ENCODE assay signal across 9 cellular contexts in the genomic region with DNA sequence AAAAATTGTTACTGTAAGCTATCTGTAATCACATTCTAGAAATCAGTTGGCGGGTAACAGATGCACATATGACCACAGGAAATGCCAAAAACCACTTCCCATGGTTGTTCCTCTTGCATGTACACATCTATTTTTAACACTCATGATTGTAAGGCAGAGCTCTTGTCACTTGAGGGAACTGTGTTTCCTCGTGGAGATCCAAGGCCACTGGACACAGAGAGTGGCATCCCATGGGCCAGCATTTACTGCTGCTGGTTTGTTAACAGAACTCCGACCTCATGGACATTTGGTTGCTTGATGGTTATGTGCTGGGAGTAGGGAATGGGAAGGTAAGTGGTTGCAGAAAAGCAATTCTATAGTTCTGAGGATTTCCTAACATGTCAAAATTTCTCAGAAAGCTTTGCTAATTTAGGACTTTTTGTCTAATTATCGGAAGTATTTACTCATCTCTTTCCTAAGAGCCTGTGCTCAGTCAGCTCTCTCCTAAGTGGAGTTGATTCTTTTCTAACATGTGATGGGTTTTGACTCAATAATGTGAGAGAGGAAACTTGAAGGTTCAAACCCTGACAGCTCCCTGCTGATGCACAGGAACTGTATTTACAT.
DNase-seq lines count a peak whose midpoint lies in the region; ATAC-seq and TF ChIP-seq lines count a peak whose summit lies in the region.
"Had no signal": no experiment of that assay in that cellular context is flagged by ENCODE, and none has a peak within 500 bp of the region (broad histone marks: within the 10 kb centered on the region; RNA-seq: fewer than 3 reads in every experiment).

No MANE protein-coding gene starts in this region.

- H3K9me3 Mint-ChIP-seq in nephron progenitor cell, result peaks cover 25% of the 10 kb centered on the region

- H3K4me1 Mint-ChIP-seq in nephron progenitor cell, result no peaks in the 10 kb centered on the region

- in situ Hi-C loops in brain microvascular endothelial cell (cut with HindIII; ENCODE audit: low pct_ligation_motif_present, low sequenced_read_pairs) (no loop called here), HAP-1 (cut with MboI; ENCODE audit: low sequenced_read_pairs) (no loop called here)

- no peak overlapping the region for H3K27ac Mint-ChIP-seq in nephron progenitor cell

- peak overlapping the region; percentile 36 for H3K4me3 ChIP-seq in DOHH2 (ENCODE audit: low read length)
- H3K4me3 ChIP-seq in brain microvascular endothelial cell (ENCODE audit: low read depth, low read length), result no peak overlapping the region
- H3K4me3 ChIP-seq in suprapubic skin, result no peak overlapping the region
- H3K4me3 ChIP-seq in HAP-1, result no peak overlapping the region
- H3K4me3 ChIP-seq: psoas muscle had no signal

- H3K27me3 ChIP-seq in DOHH2 (ENCODE audit: control insufficient read depth, low read length) (no peaks in the 10 kb centered on the region), brain microvascular endothelial cell (replicated peaks) (no peaks in the 10 kb centered on the region), suprapubic skin (no peaks in the 10 kb centered on the region), HAP-1 (ENCODE audit: low read depth) (no peaks in the 10 kb centered on the region)

- 75% methylated on average over 4 of the region's 4 CpGs for WGBS in suprapubic skin

- no peak for TF ChIP-seq EP300 in suprapubic skin (IDR thresholded peaks at IDR 0.05)

- H3K36me3 Mint-ChIP-seq in nephron progenitor cell (ENCODE audit: low read depth), result no peaks in the 10 kb centered on the region

- no peak for TF ChIP-seq POLR2A in suprapubic skin (IDR thresholded peaks at IDR 0.05)

- H3K4me2 ChIP-seq in DOHH2 (ENCODE audit: low read length), result peak overlapping the region; percentile 60

- no peaks in the 10 kb centered on the region for H3F3A ChIP-seq in DOHH2 (ENCODE audit: control insufficient read depth, insufficient read depth)

- peak; percentile 76 for DNase-seq in LHCN-M2 (ENCODE audit: low read depth)
- peak; percentile 12 for DNase-seq in brain microvascular endothelial cell
- DNase-seq in suprapubic skin (ENCODE audit: low spot score in 2 of 2), result no peak
- DNase-seq in nephron progenitor cell, result no peak
- DNase-seq in activated CD4-positive, CD25-positive, alpha-beta regulatory T cell treated with anti-CD3 and anti-CD28 coated beads, Interleukin-2, amount 50 U/mL, for 72 hours, result no peak
- no peak for DNase-seq in HAP-1 (ENCODE audit: low spot score in 2 of 2)
- DNase-seq: psoas muscle had no signal

- H3K27ac ChIP-seq in DOHH2 (ENCODE audit: low read depth, low read length) (no peak overlapping the region), brain microvascular endothelial cell (no peak overlapping the region), suprapubic skin (peak overlapping the region; percentile 21)
- H3K27ac ChIP-seq: psoas muscle had no signal

- H3K4me1 ChIP-seq in DOHH2 (ENCODE audit: control insufficient read depth, low read length) (peaks cover 25% of the 10 kb centered on the region), suprapubic skin (peaks cover 6% of the 10 kb centered on the region), HAP-1 (no peaks in the 10 kb centered on the region)

- H3K4me3 Mint-ChIP-seq in nephron progenitor cell, result no peak overlapping the region

- H3K36me3 ChIP-seq in DOHH2 (ENCODE audit: control insufficient read depth, low read length) (no peaks in the 10 kb centered on the region), brain microvascular endothelial cell (replicated peaks) (no peaks in the 10 kb centered on the region), suprapubic skin (no peaks in the 10 kb centered on the region), HAP-1 (replicated peaks) (no peaks in the 10 kb centered on the region)

- no peaks in the 10 kb centered on the region for H3K9me2 ChIP-seq in DOHH2 (replicated peaks; ENCODE audit: control insufficient read depth, low read length)

- ATAC-seq in GM21423 (IDR thresholded peaks at IDR 0.05; ENCODE audit: unreplicated experiment), result peak; percentile 73

- TF ChIP-seq CTCF in DOHH2 (IDR thresholded peaks at IDR 0.05; ENCODE audit: low read depth, low read length, poor library complexity, severe bottlenecking) (no peak), brain microvascular endothelial cell (IDR thresholded peaks at IDR 0.05; ENCODE audit: low read depth, low read length, missing control alignments) (no peak), suprapubic skin (IDR thresholded peaks at IDR 0.05) (no peak), nephron progenitor cell (IDR thresholded peaks at IDR 0.05) (no peak)

- H3K27me3 Mint-ChIP-seq in nephron progenitor cell (ENCODE audit: low read depth, poor library complexity), result no peaks in the 10 kb centered on the region

- H3K9me3 ChIP-seq in DOHH2 (ENCODE audit: control insufficient read depth, insufficient read depth, low read length), result peaks cover 11% of the 10 kb centered on the region; the same call in 1 of the 2 replicates
- H3K9me3 ChIP-seq in suprapubic skin, result no peaks in the 10 kb centered on the region
- H3K9me3 ChIP-seq in HAP-1, result no peaks in the 10 kb centered on the region

- no peaks in the 10 kb centered on the region for H4K20me1 ChIP-seq in DOHH2 (ENCODE audit: control insufficient read depth, insufficient read depth, low read depth, low read length)

- H3K79me2 ChIP-seq in DOHH2 (ENCODE audit: control insufficient read depth, low read length), result no peaks in the 10 kb centered on the region

Comparison
In these comparisons a context has a peak if more than half of its experiments do, and no peak if none do; other contexts are left out.
1. DNase-seq: peak in LHCN-M2 (single experiment) and brain microvascular endothelial cell (single experiment); none in suprapubic skin (0 of 2), nephron progenitor cell (single experiment), activated CD4-positive, CD25-positive, alpha-beta regulatory T cell treated with anti-CD3 and anti-CD28 coated beads, Interleukin-2, amount 50 U/mL, for 72 hours (single experiment) and HAP-1 (0 of 2).